ENCODE assay signal across 22 cellular contexts in genomic region chr2:158667969-158668368, GRCh38.
DNase-seq lines count a peak whose midpoint lies in the region; ATAC-seq and TF ChIP-seq lines count a peak whose summit lies in the region.
"Had no signal": no experiment of that assay in that cellular context is flagged by ENCODE, and none has a peak within 500 bp of the region (broad histone marks: within the 10 kb centered on the region; RNA-seq: fewer than 3 reads in every experiment).

No MANE protein-coding gene starts in this region.

- H3K4me1 Mint-ChIP-seq in T-helper 17 cell (peaks cover 2% of the 10 kb centered on the region), endothelial cell (ENCODE audit: unreplicated experiment) (peaks cover 18% of the 10 kb centered on the region)
- H3K4me1 Mint-ChIP-seq: activated CD8-positive, alpha-beta memory T cell treated with anti-CD3 and anti-CD28 coated beads, Interleukin-2, amount 10 ng/mL, durations not matched to agents 7 days and 5 days had no signal

- no peaks in the 10 kb centered on the region for H3K9me3 Mint-ChIP-seq in endothelial cell (ENCODE audit: unreplicated experiment)

- H3K9me3 ChIP-seq in T-helper 17 cell (ENCODE audit: control insufficient read depth, low read length, poor library complexity, severe bottlenecking) (no peaks in the 10 kb centered on the region), thyroid gland (no peaks in the 10 kb centered on the region)
- H3K9me3 ChIP-seq: BE2C, lower lobe of right lung, SJSA1 had no signal

- H3K4me3 Mint-ChIP-seq in T-helper 17 cell (no peak overlapping the region), endothelial cell (ENCODE audit: unreplicated experiment) (no peak overlapping the region)
- H3K4me3 Mint-ChIP-seq: activated CD8-positive, alpha-beta memory T cell treated with anti-CD3 and anti-CD28 coated beads, Interleukin-2, amount 10 ng/mL, durations not matched to agents 7 days and 5 days had no signal

- peak overlapping the region; percentile 1 for H3K27ac Mint-ChIP-seq in T-helper 17 cell
- peak overlapping the region; percentile 5 for H3K27ac Mint-ChIP-seq in endothelial cell (ENCODE audit: unreplicated experiment)
- H3K27ac Mint-ChIP-seq: activated CD8-positive, alpha-beta memory T cell treated with anti-CD3 and anti-CD28 coated beads, Interleukin-2, amount 10 ng/mL, durations not matched to agents 7 days and 5 days had no signal

- peaks cover 30 to 51% of the 10 kb centered on the region in 2 donors for H3K4me1 ChIP-seq in thyroid gland
- H3K4me1 ChIP-seq: parathyroid adenoma had no signal

- H3K27me3 Mint-ChIP-seq in T-helper 17 cell (no peaks in the 10 kb centered on the region), endothelial cell (ENCODE audit: unreplicated experiment) (peaks cover 7% of the 10 kb centered on the region)
- H3K27me3 Mint-ChIP-seq: activated CD8-positive, alpha-beta memory T cell treated with anti-CD3 and anti-CD28 coated beads, Interleukin-2, amount 10 ng/mL, durations not matched to agents 7 days and 5 days had no signal

- TF ChIP-seq CTCF in endothelial cell (IDR thresholded peaks at IDR 0.05; ENCODE audit: unreplicated experiment) (no peak), thyroid gland (IDR thresholded peaks at IDR 0.05) (no peak), dorsolateral prefrontal cortex (IDR thresholded peaks at IDR 0.05 in 54 of 56, conservative IDR thresholded peaks at IDR 0.05 in 2 of 56; ENCODE audit: low read depth in 1 of 56, partially characterized antibody in 56 of 56) (no peak)

- TF ChIP-seq POLR2A in thyroid gland (IDR thresholded peaks at IDR 0.05) = no peak

- no peak for DNase-seq in T-helper 17 cell
- no peak for DNase-seq in endothelial cell (ENCODE audit: low spot score)
- DNase-seq in left ventricle myocardium superior = no peak
- peak in 1 of 2 donors; percentile 23 for DNase-seq in thyroid gland
- no peak for DNase-seq in dorsolateral prefrontal cortex
- no peak for DNase-seq in activated CD8-positive, alpha-beta memory T cell treated with anti-CD3 and anti-CD28 coated beads, Interleukin-2, amount 50 U/mL, for 48 hours
- DNase-seq: activated CD8-positive, alpha-beta memory T cell treated with anti-CD3 and anti-CD28 coated beads, Interleukin-2, amount 10 ng/mL, durations not matched to agents 7 days and 5 days; activated effector memory CD4-positive, alpha-beta T cell treated with anti-CD3 and anti-CD28 coated beads, Interleukin-2, amount 50 U/mL, for 16 hours; BE2C; Calu3; GDM1; lower lobe of right lung; NCI-H1048; NCI-H2107; NCI-H526 treated with DMSO at 0.1 percent for 48 hours; stimulated activated CD4-positive, alpha-beta T cell treated with anti-CD3 and anti-CD28 coated beads, Interleukin-4, amount 100 ng/mL, for 4 hours; substantia nigra had no signal

- intact Hi-C loops in left ventricle myocardium superior (cut with micrococcal nuclease) (no loop called here), thyroid gland (cut with DNase I) (no loop called here), dorsolateral prefrontal cortex (cut with DNase I) (loop anchor here in 1 of 2 donors (10.0 kb wide), 1 partner anchor 213 kb away; the partner anchor contains the start of genes CCDC148 and PKP4)

- H3K4me3 ChIP-seq in thyroid gland (replicated peaks in 1 of 3) (no peak overlapping the region), dorsolateral prefrontal cortex (no peak overlapping the region)
- H3K4me3 ChIP-seq: lower lobe of right lung, SJSA1, smooth muscle cell had no signal

- peaks cover 12 to 13% of the 10 kb centered on the region in 2 donors for H3K36me3 ChIP-seq in thyroid gland
- H3K36me3 ChIP-seq: BE2C had no signal

- 11% methylated on average over 2 of the region's 2 CpGs for WGBS in thyroid gland, 2 donors

- ATAC-seq in T-helper 17 cell (no peak), left ventricle myocardium superior (peak; percentile 61), GM21390 (IDR thresholded peaks at IDR 0.05; ENCODE audit: unreplicated experiment) (no peak)
- ATAC-seq: activated CD8-positive, alpha-beta memory T cell treated with anti-CD3 and anti-CD28 coated beads, Interleukin-2, amount 10 ng/mL, durations not matched to agents 7 days and 5 days; lower lobe of right lung had no signal

- H3K27me3 ChIP-seq in thyroid gland (no peaks in the 10 kb centered on the region), dorsolateral prefrontal cortex (no peaks in the 10 kb centered on the region)
- H3K27me3 ChIP-seq: BE2C, SJSA1 had no signal

- H3K36me3 Mint-ChIP-seq in T-helper 17 cell (ENCODE audit: low read depth) (peaks cover 8% of the 10 kb centered on the region), endothelial cell (ENCODE audit: low read depth, unreplicated experiment) (peaks cover 24% of the 10 kb centered on the region)

- H3K27ac ChIP-seq in thyroid gland = peak overlapping the region; percentile 54 to 89 (median 78)
- peak overlapping the region in 21 of 59 donors; percentile 2 to 72 (median 31) for H3K27ac ChIP-seq in dorsolateral prefrontal cortex
- H3K27ac ChIP-seq: KMS-11, lower lobe of right lung, parathyroid adenoma, SJSA1 had no signal
